ENCODE assay signal across 8 cellular contexts in genomic region chr7:43758861-43759683, GRCh38. TPM values are rescaled to one million over a fixed set of nuclear protein-coding genes. Genes with fewer than 3 reads are reported as not detected.
DNase-seq lines count a peak whose midpoint lies in the region; ATAC-seq and TF ChIP-seq lines count a peak whose summit lies in the region.

No MANE protein-coding gene starts in this region.

- peak overlapping the region; percentile 78 for H3K4me3 Mint-ChIP-seq in activated CD4-positive, alpha-beta T cell treated with anti-CD3 and anti-CD28 coated beads, Interleukin-2, amount 10 ng/mL, durations not matched to agents 7 days and 5 days
- H3K4me3 Mint-ChIP-seq in memory B cell: peak overlapping the region; percentile 82
- H3K4me3 Mint-ChIP-seq in stimulated activated effector memory CD8-positive, alpha-beta T cell treated with anti-CD3 and anti-CD28 coated beads, Interleukin-12 subunit alpha, Interleukin-12 subunit beta, amount 100 ng/mL, for 72 hours: peak overlapping the region; percentile 70

- H3K36me3 Mint-ChIP-seq in activated CD4-positive, alpha-beta T cell treated with anti-CD3 and anti-CD28 coated beads, Interleukin-2, amount 10 ng/mL, durations not matched to agents 7 days and 5 days (ENCODE audit: low read depth): peaks cover 5% of the 10 kb centered on the region
- no peaks in the 10 kb centered on the region for H3K36me3 Mint-ChIP-seq in memory B cell
- no peaks in the 10 kb centered on the region for H3K36me3 Mint-ChIP-seq in stimulated activated effector memory CD8-positive, alpha-beta T cell treated with anti-CD3 and anti-CD28 coated beads, Interleukin-12 subunit alpha, Interleukin-12 subunit beta, amount 100 ng/mL, for 72 hours

- CTCF ChIA-PET in activated CD4-positive, alpha-beta T cell treated with anti-CD3 and anti-CD28 coated beads, Interleukin-2, amount 10 ng/mL, durations not matched to agents 7 days and 5 days (lab: Charles Lee): interaction anchor here (0.5 to 1.3 kb wide), 5 partner anchors 11 to 176 kb away, joined by 3 to 4 read pairs (median 3); partner anchors contain the start of gene STK17A

- peaks cover 12% of the 10 kb centered on the region for H3K27me3 Mint-ChIP-seq in activated CD4-positive, alpha-beta T cell treated with anti-CD3 and anti-CD28 coated beads, Interleukin-2, amount 10 ng/mL, durations not matched to agents 7 days and 5 days
- H3K27me3 Mint-ChIP-seq in memory B cell: no peaks in the 10 kb centered on the region

- DNase-seq in GM12865 (ENCODE audit: low read depth) (peak; percentile 62), KG1 (lab: John Stamatoyannopoulos, UW) (peak; percentile 32), memory B cell (ENCODE audit: low spot score in 2 of 2) (peak; percentile 21 to 50), HPDE6-E6E7 (ENCODE audit: extremely low spot score) (no peak)
- peak; percentile 57 for DNase-seq in activated CD4-positive, alpha-beta T cell treated with anti-CD3 and anti-CD28 coated beads, Interleukin-2, amount 10 ng/mL, durations not matched to agents 7 days and 5 days
- peak; percentile 28 for DNase-seq in effector CD4-positive, alpha-beta T cell
- peak; percentile 26 to 72 for DNase-seq in stimulated activated effector memory CD8-positive, alpha-beta T cell treated with anti-CD3 and anti-CD28 coated beads, Interleukin-12 subunit alpha, Interleukin-12 subunit beta, amount 100 ng/mL, for 72 hours (ENCODE audit: low spot score in 2 of 2)

- H3K27ac Mint-ChIP-seq in activated CD4-positive, alpha-beta T cell treated with anti-CD3 and anti-CD28 coated beads, Interleukin-2, amount 10 ng/mL, durations not matched to agents 7 days and 5 days: peak overlapping the region; percentile 85
- H3K27ac Mint-ChIP-seq in memory B cell: no peak overlapping the region
- H3K27ac Mint-ChIP-seq in stimulated activated effector memory CD8-positive, alpha-beta T cell treated with anti-CD3 and anti-CD28 coated beads, Interleukin-12 subunit alpha, Interleukin-12 subunit beta, amount 100 ng/mL, for 72 hours: no peak overlapping the region

- no peak for TF ChIP-seq CTCF in GM12865 (IDR thresholded peaks at IDR 0.05; ENCODE audit: insufficient read depth, low read depth, low read length, missing control alignments)

- H3K4me1 Mint-ChIP-seq in activated CD4-positive, alpha-beta T cell treated with anti-CD3 and anti-CD28 coated beads, Interleukin-2, amount 10 ng/mL, durations not matched to agents 7 days and 5 days: peaks cover 49% of the 10 kb centered on the region
- H3K4me1 Mint-ChIP-seq in memory B cell: peaks cover 12% of the 10 kb centered on the region
- peaks cover 21% of the 10 kb centered on the region for H3K4me1 Mint-ChIP-seq in stimulated activated effector memory CD8-positive, alpha-beta T cell treated with anti-CD3 and anti-CD28 coated beads, Interleukin-12 subunit alpha, Interleukin-12 subunit beta, amount 100 ng/mL, for 72 hours

- peak overlapping the region; percentile 52 for H3K4me3 ChIP-seq in GM12865 (ENCODE audit: low read depth, low read length)

- no peaks in the 10 kb centered on the region for H3K9me3 Mint-ChIP-seq in activated CD4-positive, alpha-beta T cell treated with anti-CD3 and anti-CD28 coated beads, Interleukin-2, amount 10 ng/mL, durations not matched to agents 7 days and 5 days
- no peaks in the 10 kb centered on the region for H3K9me3 Mint-ChIP-seq in memory B cell
- no peaks in the 10 kb centered on the region for H3K9me3 Mint-ChIP-seq in stimulated activated effector memory CD8-positive, alpha-beta T cell treated with anti-CD3 and anti-CD28 coated beads, Interleukin-12 subunit alpha, Interleukin-12 subunit beta, amount 100 ng/mL, for 72 hours

- POLR2A ChIA-PET in activated CD4-positive, alpha-beta T cell treated with anti-CD3 and anti-CD28 coated beads, Interleukin-2, amount 10 ng/mL, durations not matched to agents 7 days and 5 days (lab: Charles Lee): interaction anchor here (0.5 kb wide), 1 partner anchor 145 kb away, joined by 3 read pairs; no protein-coding TSS in a partner anchor

- ATAC-seq in GM21723 (IDR thresholded peaks at IDR 0.05; ENCODE audit: unreplicated experiment): peak; percentile 63
- ATAC-seq in memory B cell (ENCODE audit: low read depth): peak; percentile 73
- ATAC-seq in stimulated activated effector memory CD8-positive, alpha-beta T cell treated with anti-CD3 and anti-CD28 coated beads, Interleukin-12 subunit alpha, Interleukin-12 subunit beta, amount 100 ng/mL, for 72 hours: peak; percentile 76

RNA-seq across cellular contexts. Expression of gene BLVRA, which starts 0.6 kb away (rescaled TPM):
- 10 to 100 TPM; 22.0 to 29.4 TPM for total RNA-seq in activated CD4-positive, alpha-beta T cell treated with anti-CD3 and anti-CD28 coated beads, Interleukin-2, amount 10 ng/mL, durations not matched to agents 7 days and 5 days

RNA-seq across cellular contexts. Expression of gene COA1, which starts 29.7 kb away (rescaled TPM):
- 10 to 100 TPM; 44.8 to 47.1 TPM for total RNA-seq in activated CD4-positive, alpha-beta T cell treated with anti-CD3 and anti-CD28 coated beads, Interleukin-2, amount 10 ng/mL, durations not matched to agents 7 days and 5 days
